23 cellular contexts compared by ENCODE assay signal in genomic region chr11:45563801-45564200, GRCh38.
"Had no signal": no experiment of that assay in that cellular context is flagged by ENCODE, and none has a peak within 500 bp of the region (broad histone marks: within the 10 kb centered on the region; RNA-seq: fewer than 3 reads in every experiment).

No MANE protein-coding gene starts in this region.

- H3K9me3 ChIP-seq: adrenal gland, breast epithelium, mucosa of descending colon, ovary, stomach, upper lobe of left lung had no signal

- H3K27ac Mint-ChIP-seq: activated CD4-positive, alpha-beta memory T cell treated with anti-CD3 and anti-CD28 coated beads for 36 hours; activated CD4-positive, alpha-beta T cell treated with anti-CD3 and anti-CD28 coated beads for 36 hours; activated naive CD4-positive, alpha-beta T cell treated with anti-CD3 and anti-CD28 coated beads, Interleukin-2, amount 50 U/mL, for 72 hours; activated T-helper 1 cell treated with anti-CD3 and anti-CD28 coated beads, Interleukin-12 subunit alpha, Interleukin-12 subunit beta, Interleukin-2, Interleukin-4 antibody, amounts not matched to agents 30 ng/mL and 10 ng/mL and 1 ng/mL, durations not matched to agents 14 hours and 24 hours and 36 hours; dendritic cell treated with granulocyte-macrophage colony-stimulating factor and Interleukin-4, amounts not matched to agents 40 ng/mL and 50 ng/mL, for 4 days; effector memory CD8-positive, alpha-beta T cell; stimulated activated effector memory CD8-positive, alpha-beta T cell treated with anti-CD3 and anti-CD28 coated beads, Interleukin-12 subunit alpha, Interleukin-12 subunit beta, amount 100 ng/mL, for 72 hours; T-helper 17 cell had no signal

- H3K4me3 ChIP-seq: adrenal gland, breast epithelium, mucosa of descending colon, ovary, stomach, upper lobe of left lung had no signal

- H3K27ac ChIP-seq: adrenal gland, breast epithelium, ovary, stomach, upper lobe of left lung had no signal

- H3K36me3 Mint-ChIP-seq: activated CD4-positive, alpha-beta memory T cell treated with anti-CD3 and anti-CD28 coated beads for 36 hours; activated naive CD4-positive, alpha-beta T cell treated with anti-CD3 and anti-CD28 coated beads, Interleukin-2, amount 50 U/mL, for 72 hours; naive B cell; stimulated activated effector memory CD8-positive, alpha-beta T cell treated with anti-CD3 and anti-CD28 coated beads, Interleukin-12 subunit alpha, Interleukin-12 subunit beta, amount 100 ng/mL, for 72 hours had no signal

- FAIRE-seq: astrocyte, islet of Langerhans had no signal

- H3K9me3 Mint-ChIP-seq: activated CD4-positive, alpha-beta memory T cell treated with anti-CD3 and anti-CD28 coated beads for 36 hours; activated naive CD4-positive, alpha-beta T cell treated with anti-CD3 and anti-CD28 coated beads, Interleukin-2, amount 50 U/mL, for 72 hours; activated T-helper 1 cell treated with anti-CD3 and anti-CD28 coated beads, Interleukin-12 subunit alpha, Interleukin-12 subunit beta, Interleukin-2, Interleukin-4 antibody, amounts not matched to agents 30 ng/mL and 10 ng/mL and 1 ng/mL, durations not matched to agents 14 hours and 24 hours and 36 hours; dendritic cell treated with granulocyte-macrophage colony-stimulating factor and Interleukin-4, amounts not matched to agents 40 ng/mL and 50 ng/mL, for 4 days; effector memory CD8-positive, alpha-beta T cell; stimulated activated effector memory CD8-positive, alpha-beta T cell treated with anti-CD3 and anti-CD28 coated beads, Interleukin-12 subunit alpha, Interleukin-12 subunit beta, amount 100 ng/mL, for 72 hours had no signal

- H3K4me1 Mint-ChIP-seq: activated CD4-positive, alpha-beta T cell treated with anti-CD3 and anti-CD28 coated beads for 36 hours; stimulated activated effector memory CD8-positive, alpha-beta T cell treated with anti-CD3 and anti-CD28 coated beads, Interleukin-12 subunit alpha, Interleukin-12 subunit beta, amount 100 ng/mL, for 72 hours; T-helper 17 cell had no signal

- H3K4me1 ChIP-seq: adrenal gland, breast epithelium, stomach, upper lobe of left lung had no signal

- ATAC-seq: activated CD4-positive, alpha-beta T cell treated with anti-CD3 and anti-CD28 coated beads for 36 hours; activated naive CD4-positive, alpha-beta T cell treated with anti-CD3 and anti-CD28 coated beads, Interleukin-2, amount 50 U/mL, for 72 hours; effector memory CD8-positive, alpha-beta T cell; left colon; mucosa of descending colon; sciatic nerve; stimulated activated effector memory CD8-positive, alpha-beta T cell treated with anti-CD3 and anti-CD28 coated beads, Interleukin-12 subunit alpha, Interleukin-12 subunit beta, amount 100 ng/mL, for 72 hours; T-helper 17 cell had no signal

- H3K36me3 ChIP-seq: adrenal gland, breast epithelium, ovary, stomach, upper lobe of left lung had no signal

- H3K27me3 ChIP-seq: adrenal gland, breast epithelium, ovary, upper lobe of left lung had no signal

- H3K4me3 Mint-ChIP-seq: activated CD4-positive, alpha-beta memory T cell treated with anti-CD3 and anti-CD28 coated beads for 36 hours; activated CD4-positive, alpha-beta T cell treated with anti-CD3 and anti-CD28 coated beads for 36 hours; activated T-helper 1 cell treated with anti-CD3 and anti-CD28 coated beads, Interleukin-12 subunit alpha, Interleukin-12 subunit beta, Interleukin-2, Interleukin-4 antibody, amounts not matched to agents 30 ng/mL and 10 ng/mL and 1 ng/mL, durations not matched to agents 14 hours and 24 hours and 36 hours; dendritic cell treated with granulocyte-macrophage colony-stimulating factor and Interleukin-4, amounts not matched to agents 40 ng/mL and 50 ng/mL, for 4 days; effector memory CD8-positive, alpha-beta T cell; naive B cell; stimulated activated effector memory CD8-positive, alpha-beta T cell treated with anti-CD3 and anti-CD28 coated beads, Interleukin-12 subunit alpha, Interleukin-12 subunit beta, amount 100 ng/mL, for 72 hours; T-helper 17 cell had no signal

- DNase-seq: activated CD4-positive, alpha-beta memory T cell treated with anti-CD3 and anti-CD28 coated beads for 36 hours; activated CD4-positive, alpha-beta T cell treated with anti-CD3 and anti-CD28 coated beads for 36 hours; activated gamma-delta T cell treated with Interleukin-2 at 50 U/mL for 16 hours; activated T-cell treated with anti-CD3 and anti-CD28 coated beads for 4 hours; adrenal gland; effector memory CD8-positive, alpha-beta T cell; left colon; mammary epithelial cell; mucosa of descending colon; naive B cell; ovary; stimulated activated CD4-positive, alpha-beta T cell treated with anti-CD3 and anti-CD28 coated beads, Interleukin-4, amount 100 ng/mL, for 24 hours; stomach; T-helper 17 cell; upper lobe of left lung had no signal
